Comparison of ENCODE assay signal across 1 cellular context in the genomic region with DNA sequence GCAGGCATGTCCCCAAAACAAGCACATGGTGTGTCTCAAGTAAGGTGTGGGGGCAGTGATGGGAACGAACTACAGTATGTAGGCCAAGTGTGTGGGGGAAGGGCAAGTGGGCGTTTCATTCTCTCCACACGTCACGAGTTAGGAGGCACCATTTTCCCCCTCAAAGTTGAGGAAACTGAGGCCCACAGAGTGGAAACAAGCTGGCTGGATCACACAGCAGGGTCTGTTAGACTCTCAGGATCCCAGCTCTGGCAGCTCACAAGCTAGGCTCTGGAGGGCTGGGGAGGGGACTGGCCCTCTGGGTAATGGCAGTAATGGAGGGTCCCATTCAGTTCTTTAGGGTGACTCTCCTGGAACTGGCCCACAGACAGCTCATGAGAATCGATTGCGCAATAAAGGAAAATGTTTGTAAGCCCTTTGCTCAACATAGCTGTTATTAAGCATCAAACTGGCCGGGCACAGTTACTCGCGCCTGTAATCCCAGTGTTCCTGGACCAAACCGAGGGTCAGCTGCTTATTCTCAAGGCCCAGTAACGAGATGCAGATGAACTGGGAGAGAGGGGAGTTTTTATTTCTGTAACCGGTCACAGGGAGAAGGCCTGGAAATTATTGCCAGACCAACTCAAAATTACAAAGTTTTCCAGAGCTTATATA.
TF ChIP-seq lines count a peak whose summit lies in the region.

No MANE protein-coding gene starts in this region.

TF ChIP-seq in WTC11, 78 proteins besides CTCF, POLR2A, EP300 and RAD21 (continued from another document):
- TF ChIP-seq, protein P1, sequence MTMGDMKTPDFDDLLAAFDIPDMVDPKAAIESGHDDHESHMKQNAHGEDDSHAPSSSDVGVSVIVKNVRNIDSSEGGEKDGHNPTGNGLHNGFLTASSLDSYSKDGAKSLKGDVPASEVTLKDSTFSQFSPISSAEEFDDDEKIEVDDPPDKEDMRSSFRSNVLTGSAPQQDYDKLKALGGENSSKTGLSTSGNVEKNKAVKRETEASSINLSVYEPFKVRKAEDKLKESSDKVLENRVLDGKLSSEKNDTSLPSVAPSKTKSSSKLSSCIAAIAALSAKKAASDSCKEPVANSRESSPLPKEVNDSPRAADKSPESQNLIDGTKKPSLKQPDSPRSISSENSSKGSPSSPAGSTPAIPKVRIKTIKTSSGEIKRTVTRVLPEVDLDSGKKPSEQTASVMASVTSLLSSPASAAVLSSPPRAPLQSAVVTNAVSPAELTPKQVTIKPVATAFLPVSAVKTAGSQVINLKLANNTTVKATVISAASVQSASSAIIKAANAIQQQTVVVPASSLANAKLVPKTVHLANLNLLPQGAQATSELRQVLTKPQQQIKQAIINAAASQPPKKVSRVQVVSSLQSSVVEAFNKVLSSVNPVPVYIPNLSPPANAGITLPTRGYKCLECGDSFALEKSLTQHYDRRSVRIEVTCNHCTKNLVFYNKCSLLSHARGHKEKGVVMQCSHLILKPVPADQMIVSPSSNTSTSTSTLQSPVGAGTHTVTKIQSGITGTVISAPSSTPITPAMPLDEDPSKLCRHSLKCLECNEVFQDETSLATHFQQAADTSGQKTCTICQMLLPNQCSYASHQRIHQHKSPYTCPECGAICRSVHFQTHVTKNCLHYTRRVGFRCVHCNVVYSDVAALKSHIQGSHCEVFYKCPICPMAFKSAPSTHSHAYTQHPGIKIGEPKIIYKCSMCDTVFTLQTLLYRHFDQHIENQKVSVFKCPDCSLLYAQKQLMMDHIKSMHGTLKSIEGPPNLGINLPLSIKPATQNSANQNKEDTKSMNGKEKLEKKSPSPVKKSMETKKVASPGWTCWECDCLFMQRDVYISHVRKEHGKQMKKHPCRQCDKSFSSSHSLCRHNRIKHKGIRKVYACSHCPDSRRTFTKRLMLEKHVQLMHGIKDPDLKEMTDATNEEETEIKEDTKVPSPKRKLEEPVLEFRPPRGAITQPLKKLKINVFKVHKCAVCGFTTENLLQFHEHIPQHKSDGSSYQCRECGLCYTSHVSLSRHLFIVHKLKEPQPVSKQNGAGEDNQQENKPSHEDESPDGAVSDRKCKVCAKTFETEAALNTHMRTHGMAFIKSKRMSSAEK (CRISPR knock-in tag; IDR thresholded peaks at IDR 0.05; ENCODE audit: borderline replicate concordance): no peak
- no peak for TF ChIP-seq ZNF121 (CRISPR knock-in tag; IDR thresholded peaks at IDR 0.05)
- TF ChIP-seq, protein P2, sequence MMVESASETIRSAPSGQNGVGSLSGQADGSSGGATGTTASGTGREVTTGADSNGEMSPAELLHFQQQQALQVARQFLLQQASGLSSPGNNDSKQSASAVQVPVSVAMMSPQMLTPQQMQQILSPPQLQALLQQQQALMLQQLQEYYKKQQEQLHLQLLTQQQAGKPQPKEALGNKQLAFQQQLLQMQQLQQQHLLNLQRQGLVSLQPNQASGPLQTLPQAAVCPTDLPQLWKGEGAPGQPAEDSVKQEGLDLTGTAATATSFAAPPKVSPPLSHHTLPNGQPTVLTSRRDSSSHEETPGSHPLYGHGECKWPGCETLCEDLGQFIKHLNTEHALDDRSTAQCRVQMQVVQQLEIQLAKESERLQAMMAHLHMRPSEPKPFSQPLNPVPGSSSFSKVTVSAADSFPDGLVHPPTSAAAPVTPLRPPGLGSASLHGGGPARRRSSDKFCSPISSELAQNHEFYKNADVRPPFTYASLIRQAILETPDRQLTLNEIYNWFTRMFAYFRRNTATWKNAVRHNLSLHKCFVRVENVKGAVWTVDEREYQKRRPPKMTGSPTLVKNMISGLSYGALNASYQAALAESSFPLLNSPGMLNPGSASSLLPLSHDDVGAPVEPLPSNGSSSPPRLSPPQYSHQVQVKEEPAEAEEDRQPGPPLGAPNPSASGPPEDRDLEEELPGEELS (CRISPR knock-in tag; IDR thresholded peaks at IDR 0.05): no peak
- TF ChIP-seq, protein P3, sequence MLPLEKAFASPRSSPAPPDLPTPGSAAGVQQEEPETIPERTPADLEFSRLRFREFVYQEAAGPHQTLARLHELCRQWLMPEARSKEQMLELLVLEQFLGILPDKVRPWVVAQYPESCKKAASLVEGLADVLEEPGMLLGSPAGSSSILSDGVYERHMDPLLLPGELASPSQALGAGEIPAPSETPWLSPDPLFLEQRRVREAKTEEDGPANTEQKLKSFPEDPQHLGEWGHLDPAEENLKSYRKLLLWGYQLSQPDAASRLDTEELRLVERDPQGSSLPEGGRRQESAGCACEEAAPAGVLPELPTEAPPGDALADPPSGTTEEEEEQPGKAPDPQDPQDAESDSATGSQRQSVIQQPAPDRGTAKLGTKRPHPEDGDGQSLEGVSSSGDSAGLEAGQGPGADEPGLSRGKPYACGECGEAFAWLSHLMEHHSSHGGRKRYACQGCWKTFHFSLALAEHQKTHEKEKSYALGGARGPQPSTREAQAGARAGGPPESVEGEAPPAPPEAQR (CRISPR knock-in tag; IDR thresholded peaks at IDR 0.05): no peak
TF ChIP-seq in WTC11: peak in this region for 0.
